Comparison of ENCODE assay signal across 30 cellular contexts in genomic region chr21:41851090-41851790, GRCh38. TPM values are rescaled to one million over a fixed set of nuclear protein-coding genes. Genes with fewer than 3 reads are reported as not detected.
DNase-seq lines count a peak whose midpoint lies in the region; ATAC-seq, FAIRE-seq and TF ChIP-seq lines count a peak whose summit lies in the region.
"Had no signal": no experiment of that assay in that cellular context is flagged by ENCODE, and none has a peak within 500 bp of the region (broad histone marks: within the 10 kb centered on the region; RNA-seq: fewer than 3 reads in every experiment).

No MANE protein-coding gene starts in this region.

- no peaks in the 10 kb centered on the region for H3K4me1 Mint-ChIP-seq in activated T-cell treated with anti-CD3 and anti-CD28 coated beads, Interleukin-2, amount 50 U/mL, for 72 hours (ENCODE audit: low read depth)
- H3K4me1 Mint-ChIP-seq: activated naive CD8-positive, alpha-beta T cell treated with anti-CD3 and anti-CD28 coated beads for 36 hours had no signal

- no peak overlapping the region for H3K27ac ChIP-seq in kidney (ENCODE audit: low read depth in 2 of 2, low read length in 2 of 2)
- H3K27ac ChIP-seq: GM23248 had no signal

- H3K9ac ChIP-seq in kidney (ENCODE audit: low read length in 2 of 2) = no peak overlapping the region
- H3K9ac ChIP-seq: GM23248 had no signal

- H3K36me3 Mint-ChIP-seq in activated T-cell treated with anti-CD3 and anti-CD28 coated beads, Interleukin-2, amount 50 U/mL, for 72 hours (ENCODE audit: insufficient read depth in 2 of 2) = peaks cover 1 to 7% of the 10 kb centered on the region in 2 donors

- no peaks in the 10 kb centered on the region for H3K9me3 ChIP-seq in kidney (ENCODE audit: control insufficient read depth in 1 of 2, low read length in 2 of 2)

- H3K27ac Mint-ChIP-seq in activated T-cell treated with anti-CD3 and anti-CD28 coated beads, Interleukin-2, amount 50 U/mL, for 72 hours = no peak overlapping the region
- H3K27ac Mint-ChIP-seq: activated naive CD8-positive, alpha-beta T cell treated with anti-CD3 and anti-CD28 coated beads for 36 hours; activated T-helper 2 cell treated with anti-CD3 and anti-CD28 coated beads, Interferon-gamma antibody, Interleukin-2, Interleukin-4, amounts not matched to agents 10 μg/mL and 5 μg/mL and 100 μg/mL, durations not matched to agents 14 hours and 24 hours and 36 hours; CD4-positive, CD25-positive, alpha-beta regulatory T cell; type B pancreatic cell had no signal

- no peak for ATAC-seq in activated T-cell treated with anti-CD3 and anti-CD28 coated beads, Interleukin-2, amount 50 U/mL, for 72 hours (replicated peaks in 1 of 2)
- ATAC-seq in GM21619 (IDR thresholded peaks at IDR 0.05; ENCODE audit: unreplicated experiment) (no peak), HG02623 (IDR thresholded peaks at IDR 0.05; ENCODE audit: unreplicated experiment) (no peak)
- ATAC-seq: Right ventricle myocardium inferior had no signal

- H3K4me3 ChIP-seq in kidney (ENCODE audit: low read length in 2 of 2) = no peak overlapping the region
- H3K4me3 ChIP-seq: GM23248 had no signal

- H3K4me3 Mint-ChIP-seq in activated T-cell treated with anti-CD3 and anti-CD28 coated beads, Interleukin-2, amount 50 U/mL, for 72 hours = no peak overlapping the region
- H3K4me3 Mint-ChIP-seq: activated naive CD8-positive, alpha-beta T cell treated with anti-CD3 and anti-CD28 coated beads for 36 hours; CD4-positive, CD25-positive, alpha-beta regulatory T cell; type B pancreatic cell had no signal

- no peaks in the 10 kb centered on the region for H3K9me3 Mint-ChIP-seq in activated T-cell treated with anti-CD3 and anti-CD28 coated beads, Interleukin-2, amount 50 U/mL, for 72 hours
- H3K9me3 Mint-ChIP-seq: activated naive CD8-positive, alpha-beta T cell treated with anti-CD3 and anti-CD28 coated beads for 36 hours; activated T-helper 2 cell treated with anti-CD3 and anti-CD28 coated beads, Interferon-gamma antibody, Interleukin-2, Interleukin-4, amounts not matched to agents 10 μg/mL and 5 μg/mL and 100 μg/mL, durations not matched to agents 14 hours and 24 hours and 36 hours; CD4-positive, CD25-positive, alpha-beta regulatory T cell; type B pancreatic cell had no signal

- peaks cover 4 to 5% of the 10 kb centered on the region in 2 donors for H3K36me3 ChIP-seq in kidney (ENCODE audit: control insufficient read depth in 1 of 2, insufficient read depth in 2 of 2, low read length in 2 of 2)

- H3K27me3 Mint-ChIP-seq in activated T-cell treated with anti-CD3 and anti-CD28 coated beads, Interleukin-2, amount 50 U/mL, for 72 hours (ENCODE audit: low read depth) = no peaks in the 10 kb centered on the region
- H3K27me3 Mint-ChIP-seq: activated naive CD8-positive, alpha-beta T cell treated with anti-CD3 and anti-CD28 coated beads for 36 hours; CD4-positive, CD25-positive, alpha-beta regulatory T cell; type B pancreatic cell had no signal

- intact Hi-C loops in kidney (cut with DNase I) = no loop called here

- no peaks in the 10 kb centered on the region for H3K4me1 ChIP-seq in kidney (ENCODE audit: control insufficient read depth in 1 of 2, insufficient read depth in 1 of 2, low read depth in 1 of 2, low read length in 2 of 2)

- peak; percentile 78 for DNase-seq in DMS79 (lab: John Stamatoyannopoulos, UW)
- peak; percentile 37 for DNase-seq in NAMALWA (ENCODE audit: low spot score)
- DNase-seq in NCI-H2107 treated with DMSO at 0.1 percent for 48 hours (lab: John Stamatoyannopoulos, UW; ENCODE audit: unreplicated experiment) = peak; percentile 83
- peak; percentile 59 for DNase-seq in kidney
- DNase-seq in activated T-cell treated with anti-CD3 and anti-CD28 coated beads, Interleukin-2, amount 50 U/mL, for 72 hours = no peak
- DNase-seq in CD1c-positive myeloid dendritic cell (ENCODE audit: extremely low spot score) = no peak
- DNase-seq: activated CD4-positive, alpha-beta T cell treated with anti-CD3 and anti-CD28 coated beads, Interleukin-2, amount 50 U/mL, for 48 hours; activated CD8-positive, alpha-beta memory T cell treated with anti-CD3 and anti-CD28 coated beads, Interleukin-2, amount 50 U/mL, for 4 hours; activated naive CD8-positive, alpha-beta T cell treated with anti-CD3 and anti-CD28 coated beads for 36 hours; CD4-positive, CD25-positive, alpha-beta regulatory T cell; cerebellar nuclear complex; DMS 273 treated with DMSO at 0.1 percent for 48 hours; GM23248; KG1; kidney glomerular epithelial cell; mesenchymal stem cell; NCI-H774; nucleus accumbens; OCI-M1; small intestine; stimulated activated CD4-positive, alpha-beta T cell treated with anti-CD3 and anti-CD28 coated beads, Interleukin-2, amount 100 ng/mL, for 24 hours; SW 1271; T1000 had no signal

- FAIRE-seq in kidney (lab: Jason Lieb, UNC) = no peak
- FAIRE-seq: astrocyte, G401.6, small intestine had no signal

- no peak for TF ChIP-seq CTCF in kidney (IDR thresholded peaks at IDR 0.05; ENCODE audit: borderline replicate concordance, extremely low read depth, insufficient read depth)

RNA-seq across cellular contexts. Expression of gene PRDM15, which starts 27.9 kb away (rescaled TPM):
- total RNA-seq in kidney = 8.4 TPM
- 1.3 TPM for polyA plus RNA-seq in kidney (ENCODE audit: insufficient read depth, low read depth, low replicate concordance)
- 10 to 100 TPM; 12.1 to 14.6 TPM for total RNA-seq in activated T-cell treated with anti-CD3 and anti-CD28 coated beads, Interleukin-2, amount 50 U/mL, for 72 hours

Comparison
In these comparisons a context has a peak if more than half of its experiments do, and no peak if none do; other contexts are left out.
1. DNase-seq: peak in DMS79 (single experiment), NAMALWA (single experiment), NCI-H2107 treated with DMSO at 0.1 percent for 48 hours (single experiment) and kidney (single experiment); none in activated T-cell treated with anti-CD3 and anti-CD28 coated beads, Interleukin-2, amount 50 U/mL, for 72 hours (0 of 2) and CD1c-positive myeloid dendritic cell (single experiment).